1 cellular context compared by ENCODE assay signal in genomic region chr17:58006924-58007780, GRCh38.
TF ChIP-seq lines count a peak whose summit lies in the region.

A gene with protein sequence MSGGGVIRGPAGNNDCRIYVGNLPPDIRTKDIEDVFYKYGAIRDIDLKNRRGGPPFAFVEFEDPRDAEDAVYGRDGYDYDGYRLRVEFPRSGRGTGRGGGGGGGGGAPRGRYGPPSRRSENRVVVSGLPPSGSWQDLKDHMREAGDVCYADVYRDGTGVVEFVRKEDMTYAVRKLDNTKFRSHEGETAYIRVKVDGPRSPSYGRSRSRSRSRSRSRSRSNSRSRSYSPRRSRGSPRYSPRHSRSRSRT (minus strand): TSS chr17:58007246. CDS start chr17:58007137, 109 bp downstream.

TF ChIP-seq in HepG2, 621 proteins besides CTCF, POLR2A, EP300 and RAD21 (continued from another document and continues in another):
- TF ChIP-seq, protein P1, sequence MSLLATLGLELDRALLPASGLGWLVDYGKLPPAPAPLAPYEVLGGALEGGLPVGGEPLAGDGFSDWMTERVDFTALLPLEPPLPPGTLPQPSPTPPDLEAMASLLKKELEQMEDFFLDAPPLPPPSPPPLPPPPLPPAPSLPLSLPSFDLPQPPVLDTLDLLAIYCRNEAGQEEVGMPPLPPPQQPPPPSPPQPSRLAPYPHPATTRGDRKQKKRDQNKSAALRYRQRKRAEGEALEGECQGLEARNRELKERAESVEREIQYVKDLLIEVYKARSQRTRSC (CRISPR knock-in tag; IDR thresholded peaks at IDR 0.05; ENCODE audit: low read depth) = peak; percentile 95; the same call in 1 of the 2 replicates
- peak; percentile 58; the same call in 1 of the 2 replicates for TF ChIP-seq EHMT2 (IDR thresholded peaks at IDR 0.05; ENCODE audit: borderline replicate concordance, low read depth, low read length)
- TF ChIP-seq, protein P2, sequence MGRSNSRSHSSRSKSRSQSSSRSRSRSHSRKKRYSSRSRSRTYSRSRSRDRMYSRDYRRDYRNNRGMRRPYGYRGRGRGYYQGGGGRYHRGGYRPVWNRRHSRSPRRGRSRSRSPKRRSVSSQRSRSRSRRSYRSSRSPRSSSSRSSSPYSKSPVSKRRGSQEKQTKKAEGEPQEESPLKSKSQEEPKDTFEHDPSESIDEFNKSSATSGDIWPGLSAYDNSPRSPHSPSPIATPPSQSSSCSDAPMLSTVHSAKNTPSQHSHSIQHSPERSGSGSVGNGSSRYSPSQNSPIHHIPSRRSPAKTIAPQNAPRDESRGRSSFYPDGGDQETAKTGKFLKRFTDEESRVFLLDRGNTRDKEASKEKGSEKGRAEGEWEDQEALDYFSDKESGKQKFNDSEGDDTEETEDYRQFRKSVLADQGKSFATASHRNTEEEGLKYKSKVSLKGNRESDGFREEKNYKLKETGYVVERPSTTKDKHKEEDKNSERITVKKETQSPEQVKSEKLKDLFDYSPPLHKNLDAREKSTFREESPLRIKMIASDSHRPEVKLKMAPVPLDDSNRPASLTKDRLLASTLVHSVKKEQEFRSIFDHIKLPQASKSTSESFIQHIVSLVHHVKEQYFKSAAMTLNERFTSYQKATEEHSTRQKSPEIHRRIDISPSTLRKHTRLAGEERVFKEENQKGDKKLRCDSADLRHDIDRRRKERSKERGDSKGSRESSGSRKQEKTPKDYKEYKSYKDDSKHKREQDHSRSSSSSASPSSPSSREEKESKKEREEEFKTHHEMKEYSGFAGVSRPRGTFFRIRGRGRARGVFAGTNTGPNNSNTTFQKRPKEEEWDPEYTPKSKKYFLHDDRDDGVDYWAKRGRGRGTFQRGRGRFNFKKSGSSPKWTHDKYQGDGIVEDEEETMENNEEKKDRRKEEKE (IDR thresholded peaks at IDR 0.05) = no peak
- peak; percentile 99 for TF ChIP-seq DRAP1 (CRISPR knock-in tag; IDR thresholded peaks at IDR 0.05)
- peak; percentile 23; the same call in 1 of the 2 replicates for TF ChIP-seq ZNF780A (CRISPR knock-in tag; IDR thresholded peaks at IDR 0.05)
- TF ChIP-seq, protein P3, sequence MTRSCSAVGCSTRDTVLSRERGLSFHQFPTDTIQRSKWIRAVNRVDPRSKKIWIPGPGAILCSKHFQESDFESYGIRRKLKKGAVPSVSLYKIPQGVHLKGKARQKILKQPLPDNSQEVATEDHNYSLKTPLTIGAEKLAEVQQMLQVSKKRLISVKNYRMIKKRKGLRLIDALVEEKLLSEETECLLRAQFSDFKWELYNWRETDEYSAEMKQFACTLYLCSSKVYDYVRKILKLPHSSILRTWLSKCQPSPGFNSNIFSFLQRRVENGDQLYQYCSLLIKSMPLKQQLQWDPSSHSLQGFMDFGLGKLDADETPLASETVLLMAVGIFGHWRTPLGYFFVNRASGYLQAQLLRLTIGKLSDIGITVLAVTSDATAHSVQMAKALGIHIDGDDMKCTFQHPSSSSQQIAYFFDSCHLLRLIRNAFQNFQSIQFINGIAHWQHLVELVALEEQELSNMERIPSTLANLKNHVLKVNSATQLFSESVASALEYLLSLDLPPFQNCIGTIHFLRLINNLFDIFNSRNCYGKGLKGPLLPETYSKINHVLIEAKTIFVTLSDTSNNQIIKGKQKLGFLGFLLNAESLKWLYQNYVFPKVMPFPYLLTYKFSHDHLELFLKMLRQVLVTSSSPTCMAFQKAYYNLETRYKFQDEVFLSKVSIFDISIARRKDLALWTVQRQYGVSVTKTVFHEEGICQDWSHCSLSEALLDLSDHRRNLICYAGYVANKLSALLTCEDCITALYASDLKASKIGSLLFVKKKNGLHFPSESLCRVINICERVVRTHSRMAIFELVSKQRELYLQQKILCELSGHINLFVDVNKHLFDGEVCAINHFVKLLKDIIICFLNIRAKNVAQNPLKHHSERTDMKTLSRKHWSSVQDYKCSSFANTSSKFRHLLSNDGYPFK (CRISPR knock-in tag; IDR thresholded peaks at IDR 0.05; ENCODE audit: borderline replicate concordance) = peak; percentile 96
- TF ChIP-seq ZNF362 (CRISPR knock-in tag; IDR thresholded peaks at IDR 0.05; ENCODE audit: borderline replicate concordance) = peak; percentile 89
- TF ChIP-seq NFE2L2 (IDR thresholded peaks at IDR 0.05; ENCODE audit: low read length) = no peak
- TF ChIP-seq ZBTB20 (CRISPR knock-in tag; IDR thresholded peaks at IDR 0.05; ENCODE audit: borderline replicate concordance, low read depth) = peak; percentile 97
- peak in 1 of 2 experiments; percentile 69; a peak in 1 of 4 replicates for TF ChIP-seq ATF4 (CRISPR knock-in tag; IDR thresholded peaks at IDR 0.05)
- TF ChIP-seq ZNF83 (CRISPR knock-in tag; IDR thresholded peaks at IDR 0.05; ENCODE audit: borderline replicate concordance) = peak; percentile 87; the same call in 1 of the 2 replicates
- TF ChIP-seq MBD4 (IDR thresholded peaks at IDR 0.05; ENCODE audit: borderline replicate concordance, low read length) = no peak
- TF ChIP-seq ZFP41 (CRISPR knock-in tag; IDR thresholded peaks at IDR 0.05; ENCODE audit: borderline replicate concordance) = no peak; the same call in none of the 2 replicates
- TF ChIP-seq, protein P4, sequence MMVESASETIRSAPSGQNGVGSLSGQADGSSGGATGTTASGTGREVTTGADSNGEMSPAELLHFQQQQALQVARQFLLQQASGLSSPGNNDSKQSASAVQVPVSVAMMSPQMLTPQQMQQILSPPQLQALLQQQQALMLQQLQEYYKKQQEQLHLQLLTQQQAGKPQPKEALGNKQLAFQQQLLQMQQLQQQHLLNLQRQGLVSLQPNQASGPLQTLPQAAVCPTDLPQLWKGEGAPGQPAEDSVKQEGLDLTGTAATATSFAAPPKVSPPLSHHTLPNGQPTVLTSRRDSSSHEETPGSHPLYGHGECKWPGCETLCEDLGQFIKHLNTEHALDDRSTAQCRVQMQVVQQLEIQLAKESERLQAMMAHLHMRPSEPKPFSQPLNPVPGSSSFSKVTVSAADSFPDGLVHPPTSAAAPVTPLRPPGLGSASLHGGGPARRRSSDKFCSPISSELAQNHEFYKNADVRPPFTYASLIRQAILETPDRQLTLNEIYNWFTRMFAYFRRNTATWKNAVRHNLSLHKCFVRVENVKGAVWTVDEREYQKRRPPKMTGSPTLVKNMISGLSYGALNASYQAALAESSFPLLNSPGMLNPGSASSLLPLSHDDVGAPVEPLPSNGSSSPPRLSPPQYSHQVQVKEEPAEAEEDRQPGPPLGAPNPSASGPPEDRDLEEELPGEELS (CRISPR knock-in tag; IDR thresholded peaks at IDR 0.05) = peak; percentile 33; the same call in 1 of the 2 replicates
- no peak for TF ChIP-seq ZNF121 (CRISPR knock-in tag; IDR thresholded peaks at IDR 0.05)
- peak; percentile 87 for TF ChIP-seq KLF13 (CRISPR knock-in tag; IDR thresholded peaks at IDR 0.05)
- TF ChIP-seq NFE2L1 (CRISPR knock-in tag; IDR thresholded peaks at IDR 0.05; ENCODE audit: borderline replicate concordance) = peak; percentile 12; the same call in 1 of the 2 replicates
- peak; percentile 52 for TF ChIP-seq RXRB (CRISPR knock-in tag; IDR thresholded peaks at IDR 0.05; ENCODE audit: borderline replicate concordance)
- TF ChIP-seq KMT2A (CRISPR knock-in tag; IDR thresholded peaks at IDR 0.05) = peak; percentile 83
- TF ChIP-seq JARID2 (CRISPR knock-in tag; IDR thresholded peaks at IDR 0.05; ENCODE audit: insufficient replicate concordance) = peak; percentile 75
- TF ChIP-seq, protein P5, sequence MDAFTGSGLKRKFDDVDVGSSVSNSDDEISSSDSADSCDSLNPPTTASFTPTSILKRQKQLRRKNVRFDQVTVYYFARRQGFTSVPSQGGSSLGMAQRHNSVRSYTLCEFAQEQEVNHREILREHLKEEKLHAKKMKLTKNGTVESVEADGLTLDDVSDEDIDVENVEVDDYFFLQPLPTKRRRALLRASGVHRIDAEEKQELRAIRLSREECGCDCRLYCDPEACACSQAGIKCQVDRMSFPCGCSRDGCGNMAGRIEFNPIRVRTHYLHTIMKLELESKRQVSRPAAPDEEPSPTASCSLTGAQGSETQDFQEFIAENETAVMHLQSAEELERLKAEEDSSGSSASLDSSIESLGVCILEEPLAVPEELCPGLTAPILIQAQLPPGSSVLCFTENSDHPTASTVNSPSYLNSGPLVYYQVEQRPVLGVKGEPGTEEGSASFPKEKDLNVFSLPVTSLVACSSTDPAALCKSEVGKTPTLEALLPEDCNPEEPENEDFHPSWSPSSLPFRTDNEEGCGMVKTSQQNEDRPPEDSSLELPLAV (CRISPR knock-in tag; conservative IDR thresholded peaks at IDR 0.05; ENCODE audit: low read depth) = no peak; the same call in 1 of the 2 replicates
- TF ChIP-seq ZNF224 (CRISPR knock-in tag; IDR thresholded peaks at IDR 0.05) = peak; percentile 95; the same call in 1 of the 2 replicates
- peak; percentile 27 for TF ChIP-seq TEAD3 (CRISPR knock-in tag; optimal IDR thresholded peaks at IDR 0.05; ENCODE audit: borderline replicate concordance)
- TF ChIP-seq HMGA1 (CRISPR knock-in tag; conservative IDR thresholded peaks at IDR 0.05) = no peak
- TF ChIP-seq TAF1 (CRISPR knock-in tag; IDR thresholded peaks at IDR 0.05) = peak; percentile 99
- peak; percentile 91 for TF ChIP-seq SNAPC2 (CRISPR knock-in tag; IDR thresholded peaks at IDR 0.05)
- no peak for TF ChIP-seq NR1H2 (CRISPR knock-in tag; IDR thresholded peaks at IDR 0.05; ENCODE audit: borderline replicate concordance, low read depth)
- peak; percentile 93 for TF ChIP-seq ZFP37 (CRISPR knock-in tag; IDR thresholded peaks at IDR 0.05; ENCODE audit: borderline replicate concordance)
- peak; percentile 74 for TF ChIP-seq TOE1 (CRISPR knock-in tag; IDR thresholded peaks at IDR 0.05)
- no peak for TF ChIP-seq ZNF773 (CRISPR knock-in tag; IDR thresholded peaks at IDR 0.05; ENCODE audit: borderline replicate concordance)
- TF ChIP-seq, protein P6, sequence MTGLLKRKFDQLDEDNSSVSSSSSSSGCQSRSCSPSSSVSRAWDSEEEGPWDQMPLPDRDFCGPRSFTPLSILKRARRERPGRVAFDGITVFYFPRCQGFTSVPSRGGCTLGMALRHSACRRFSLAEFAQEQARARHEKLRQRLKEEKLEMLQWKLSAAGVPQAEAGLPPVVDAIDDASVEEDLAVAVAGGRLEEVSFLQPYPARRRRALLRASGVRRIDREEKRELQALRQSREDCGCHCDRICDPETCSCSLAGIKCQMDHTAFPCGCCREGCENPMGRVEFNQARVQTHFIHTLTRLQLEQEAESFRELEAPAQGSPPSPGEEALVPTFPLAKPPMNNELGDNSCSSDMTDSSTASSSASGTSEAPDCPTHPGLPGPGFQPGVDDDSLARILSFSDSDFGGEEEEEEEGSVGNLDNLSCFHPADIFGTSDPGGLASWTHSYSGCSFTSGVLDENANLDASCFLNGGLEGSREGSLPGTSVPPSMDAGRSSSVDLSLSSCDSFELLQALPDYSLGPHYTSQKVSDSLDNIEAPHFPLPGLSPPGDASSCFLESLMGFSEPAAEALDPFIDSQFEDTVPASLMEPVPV (CRISPR knock-in tag; IDR thresholded peaks at IDR 0.05) = 0 out of 2 replicates have a peak, but pooled peaks have one; percentile 80
- TF ChIP-seq HOXA9 (CRISPR knock-in tag; IDR thresholded peaks at IDR 0.05; ENCODE audit: borderline replicate concordance) = peak; percentile 92
- peak; percentile 0; the same call in 1 of the 2 replicates for TF ChIP-seq TFAP4 (IDR thresholded peaks at IDR 0.05; ENCODE audit: borderline replicate concordance, low read depth)
- TF ChIP-seq ATF7 (IDR thresholded peaks at IDR 0.05) = peak; percentile 39
- TF ChIP-seq ATF7 (CRISPR knock-in tag; IDR thresholded peaks at IDR 0.05) = peak; percentile 86
- TF ChIP-seq ZSCAN9 (CRISPR knock-in tag; IDR thresholded peaks at IDR 0.05; ENCODE audit: borderline replicate concordance) = peak; percentile 78; the same call in 1 of the 2 replicates
- TF ChIP-seq SPEN (CRISPR knock-in tag; IDR thresholded peaks at IDR 0.05; ENCODE audit: low read depth) = peak; percentile 98
- TF ChIP-seq SUZ12 (IDR thresholded peaks at IDR 0.05; ENCODE audit: low read depth, low read length) = no peak; the same call in 1 of the 2 replicates
- TF ChIP-seq ETS1 (CRISPR knock-in tag; IDR thresholded peaks at IDR 0.05) = peak; percentile 90; the same call in 1 of the 2 replicates
- TF ChIP-seq MIER3 (CRISPR knock-in tag; IDR thresholded peaks at IDR 0.05; ENCODE audit: borderline replicate concordance) = peak; percentile 84
- peak; percentile 80 for TF ChIP-seq FOXK2 (IDR thresholded peaks at IDR 0.05)
- TF ChIP-seq IRF2 (CRISPR knock-in tag; IDR thresholded peaks at IDR 0.05) = peak; percentile 28; the same call in 1 of the 2 replicates
- 0 out of 2 replicates have a peak, but pooled peaks have one; percentile 46 for TF ChIP-seq MEIS2 (CRISPR knock-in tag; IDR thresholded peaks at IDR 0.05)
- peak; percentile 71 for TF ChIP-seq CAMTA2 (CRISPR knock-in tag; IDR thresholded peaks at IDR 0.05; ENCODE audit: borderline replicate concordance)
- TF ChIP-seq HNRNPLL (IDR thresholded peaks at IDR 0.05; ENCODE audit: low read depth, low read length, poor library complexity, severe bottlenecking) = peak; percentile 100
